ENCODE assay signal across 12 cellular contexts in genomic region chr2:102122115-102122514, GRCh38. TPM values are rescaled to one million over a fixed set of nuclear protein-coding genes. Genes with fewer than 3 reads are reported as not detected.
A peak's percentile ranks its signal among the peaks of the same experiment; 100 is the strongest.
DNase-seq lines count a peak whose midpoint lies in the region; ATAC-seq, FAIRE-seq and TF ChIP-seq lines count a peak whose summit lies in the region.
"Had no signal": no experiment of that assay in that cellular context is flagged by ENCODE, and none has a peak within 500 bp of the region (broad histone marks: within the 10 kb centered on the region; RNA-seq: fewer than 3 reads in every experiment).

No MANE protein-coding gene starts in this region.

- no peak overlapping the region for H3K9ac ChIP-seq in kidney (ENCODE audit: low read length in 2 of 2)

- CTCF ChIA-PET in MCF 10A (lab: Yijun Ruan, JAX), result interaction anchor here (0.7 to 3.1 kb wide), 3 partner anchors 20 to 118 kb away, joined by 3 to 10 read pairs (median 3); partner anchors contain the start of gene IL1R1

- H3K36me3 ChIP-seq in thoracic aorta (no peaks in the 10 kb centered on the region), kidney (ENCODE audit: control insufficient read depth in 1 of 2, insufficient read depth in 2 of 2, low read length in 2 of 2) (no peaks in the 10 kb centered on the region)

- TF ChIP-seq CTCF in HFFc6 (IDR thresholded peaks at IDR 0.05) (no peak), MCF 10A (IDR thresholded peaks at IDR 0.05; ENCODE audit: unreplicated experiment) (no peak), thoracic aorta (IDR thresholded peaks at IDR 0.05) (no peak), kidney (IDR thresholded peaks at IDR 0.05; ENCODE audit: borderline replicate concordance, extremely low read depth, insufficient read depth) (no peak)

- H3K4me1 ChIP-seq in thoracic aorta (ENCODE audit: control insufficient read depth in 1 of 2, low read depth in 2 of 2) (peaks cover 13 to 26% of the 10 kb centered on the region in 2 donors), kidney (ENCODE audit: control insufficient read depth in 1 of 2, insufficient read depth in 1 of 2, low read depth in 1 of 2, low read length in 2 of 2) (peaks cover 9 to 14% of the 10 kb centered on the region in 2 donors)

- H3K27ac Mint-ChIP-seq in HFFc6, result peak overlapping the region; percentile 92
- peak overlapping the region; percentile 27 for H3K27ac Mint-ChIP-seq in MCF 10A (ENCODE audit: low read depth, unreplicated experiment)

- H3K4me3 ChIP-seq in thoracic aorta (no peak overlapping the region), kidney (ENCODE audit: low read length in 2 of 2) (no peak overlapping the region)

- H3K4me1 Mint-ChIP-seq in HFFc6 (ENCODE audit: low read depth), result peaks cover 52% of the 10 kb centered on the region
- H3K4me1 Mint-ChIP-seq in MCF 10A (ENCODE audit: insufficient read depth, unreplicated experiment), result peaks cover 19% of the 10 kb centered on the region

- ATAC-seq in thoracic aorta (ENCODE audit: insufficient number of reproducible peaks, low FRiP score, low read depth), result peak; percentile 75
- ATAC-seq in activated CD4-positive, CD25-positive, alpha-beta regulatory T cell treated with anti-CD3 and anti-CD28 coated beads, Interleukin-2, amount 50 U/mL, for 24 hours, result no peak
- no peak for ATAC-seq in HG02981 (IDR thresholded peaks at IDR 0.05; ENCODE audit: unreplicated experiment)
- ATAC-seq in HG03571 (IDR thresholded peaks at IDR 0.05; ENCODE audit: unreplicated experiment), result no peak

- H3K36me3 Mint-ChIP-seq in HFFc6 (ENCODE audit: low read depth) (peaks cover 8% of the 10 kb centered on the region; the same call in 1 of the 2 replicates), MCF 10A (ENCODE audit: insufficient read depth, unreplicated experiment) (peaks cover 6% of the 10 kb centered on the region)

- peak overlapping the region; percentile 87 to 90 for H3K27ac ChIP-seq in thoracic aorta
- H3K27ac ChIP-seq in kidney (ENCODE audit: low read depth in 2 of 2, low read length in 2 of 2), result peak overlapping the region in 1 of 2 donors; percentile 13
- H3K27ac ChIP-seq: HL-60 had no signal

- no peaks in the 10 kb centered on the region for H3K9me3 ChIP-seq in thoracic aorta
- no peaks in the 10 kb centered on the region for H3K9me3 ChIP-seq in kidney (ENCODE audit: control insufficient read depth in 1 of 2, low read length in 2 of 2)

- no TSS peak for BruUV-seq in MCF 10A (replicated peaks; lab: Mats Ljungman, UMichigan)

- H3K9me3 Mint-ChIP-seq in HFFc6 (no peaks in the 10 kb centered on the region), MCF 10A (ENCODE audit: unreplicated experiment) (peaks cover 4% of the 10 kb centered on the region)

- peaks cover 4% of the 10 kb centered on the region for H3K27me3 Mint-ChIP-seq in HFFc6 (ENCODE audit: insufficient read depth)
- H3K27me3 Mint-ChIP-seq in MCF 10A (ENCODE audit: insufficient read depth, unreplicated experiment), result no peaks in the 10 kb centered on the region

- H3K4me3 Mint-ChIP-seq in HFFc6 (peak overlapping the region; percentile 36; the same call in 1 of the 2 replicates), MCF 10A (ENCODE audit: unreplicated experiment) (no peak overlapping the region)

- POLR2A ChIA-PET in MCF 10A (lab: Yijun Ruan, JAX), result interaction anchor here (0.6 to 1.5 kb wide), 5 partner anchors 20 to 90 kb away, joined by 3 to 5 read pairs (median 3); no protein-coding TSS in a partner anchor

- FAIRE-seq in kidney (lab: Jason Lieb, UNC), result no peak

- peak; percentile 94 for DNase-seq in HFFc6
- DNase-seq in MCF 10A (ENCODE audit: unreplicated experiment), result no peak
- peak; percentile 96 for DNase-seq in iris pigment epithelial cell (ENCODE audit: low read depth)
- DNase-seq in thoracic aorta (ENCODE audit: low spot score), result no peak
- DNase-seq in kidney, result no peak
- DNase-seq: DND-41; NCI-H2171; stimulated activated CD4-positive, alpha-beta T cell treated with anti-CD3 and anti-CD28 coated beads, Interleukin-4, amount 100 ng/mL, for 1 hour had no signal

- H3K27me3 ChIP-seq in thoracic aorta (replicated peaks; ENCODE audit: insufficient read depth), result no peaks in the 10 kb centered on the region

- intact Hi-C loops in MCF 10A (cut with micrococcal nuclease), result no loop called here
- intact Hi-C loops in kidney (cut with DNase I), result no loop called here

RNA-seq across cellular contexts. Expression of gene IL1R1, which starts 20.4 kb away (rescaled TPM):
- 10 to 100 TPM; 13.8 to 25.0 (median 22.9) TPM for total RNA-seq in HFFc6 (2021; fragmentation: NEBNext Ultra II Directional; extraction: Animal tissue kit (Norgen Biotek cat#: 25700))
- total RNA-seq in MCF 10A (2022) (5.2 and 6.0 TPM in 2 replicates), thoracic aorta (100 to 1,000 TPM in 1 of 2 donors, 10 to 100 TPM in 1; 65.1 to 281 TPM), kidney (95.9 TPM)
- 24.6 TPM for polyA plus RNA-seq in kidney (ENCODE audit: insufficient read depth, low read depth, low replicate concordance)

Comparison
In these comparisons a context has a peak if more than half of its experiments do, and no peak if none do; other contexts are left out.
1. DNase-seq: peak in HFFc6 (single experiment) and iris pigment epithelial cell (single experiment); none in MCF 10A (single experiment), thoracic aorta (single experiment) and kidney (single experiment).